ENCODE assay signal across 12 cellular contexts in genomic region chrX:11531226-11531625, GRCh38.
DNase-seq lines count a peak whose midpoint lies in the region; ATAC-seq, FAIRE-seq and TF ChIP-seq lines count a peak whose summit lies in the region.
"Had no signal": no experiment of that assay in that cellular context is flagged by ENCODE, and none has a peak within 500 bp of the region (broad histone marks: within the 10 kb centered on the region; RNA-seq: fewer than 3 reads in every experiment).

No MANE protein-coding gene starts in this region.

- no peak overlapping the region for H3K9ac ChIP-seq in keratinocyte (ENCODE audit: control insufficient read depth, extremely low read depth, insufficient read depth, low read length)

- in situ Hi-C loops in GM13977 (cut with MboI; ENCODE audit: low pct_unique_long_range_greater_than_20kb, low sequenced_read_pairs, unreplicated experiment): loop anchor here (25.0 kb wide), 2 partner anchors 381 to 394 kb away; no protein-coding TSS in a partner anchor

- H3K4me1 ChIP-seq in A549: no peaks in the 10 kb centered on the region
- no peaks in the 10 kb centered on the region for H3K4me1 ChIP-seq in keratinocyte (ENCODE audit: control insufficient read depth, extremely low read depth, insufficient read depth, low read length)

- WGBS in A549 (ENCODE audit: missing lambda C conversion rate): 0% methylated on average over 1 of the region's 1 CpG

- no peaks in the 10 kb centered on the region for H3K36me3 ChIP-seq in WERI-Rb-1
- H3K36me3 ChIP-seq in keratinocyte (ENCODE audit: control insufficient read depth in 2 of 2, extremely low read depth in 1 of 2, insufficient read depth in 2 of 2, low read length in 2 of 2): no peaks in the 10 kb centered on the region

- H3K9me1 ChIP-seq in keratinocyte (ENCODE audit: control insufficient read depth, extremely low read depth, insufficient read depth, low read length): no peaks in the 10 kb centered on the region

- TF ChIP-seq CTCF in A549 (IDR thresholded peaks at IDR 0.05) (peak; percentile 34; the same call in 1 of the 3 replicates), GM13977 (IDR thresholded peaks at IDR 0.05; ENCODE audit: extremely low read depth, insufficient read depth, missing control alignments) (peak; percentile 35), WERI-Rb-1 (IDR thresholded peaks at IDR 0.05; ENCODE audit: low read depth, low read length) (0 out of 2 replicates have a peak, but pooled peaks have one; percentile 2), keratinocyte (optimal IDR thresholded peaks at IDR 0.05 in 1 of 3, IDR thresholded peaks at IDR 0.05 in 1 of 3, conservative IDR thresholded peaks at IDR 0.05 in 1 of 3; ENCODE audit: extremely low read depth in 1 of 3, insufficient read depth in 2 of 3, low read length in 3 of 3) (peak in 2 of 3 experiments; percentile 3 to 17), glutamatergic neuron (IDR thresholded peaks at IDR 0.05; ENCODE audit: partially characterized antibody, unreplicated experiment) (no peak)
- no peak for TF ChIP-seq CTCF in CD4-positive, alpha-beta T cell (IDR thresholded peaks at IDR 0.05)

- CTCF ChIA-PET in A549 (lab: Yijun Ruan, JAX): interaction anchor here (0.7 to 2.7 kb wide), 12 partner anchors 12 to 1341 kb away, joined by 3 to 14 read pairs (median 3); no protein-coding TSS in a partner anchor
- CTCF ChIA-PET in CD4-positive, alpha-beta T cell (lab: Charles Lee): interaction anchor here (0.7 to 2.3 kb wide), 4 partner anchors 8 to 1241 kb away, joined by 3 to 10 read pairs (median 3); no protein-coding TSS in a partner anchor

- dilution Hi-C loops in keratinocyte (cut with MboI; ENCODE audit: extremely low pct_ligation_motif_present, low sequenced_read_pairs): loop anchor here (25.0 kb wide), 1 partner anchor 369 kb away; no protein-coding TSS in a partner anchor

- POLR2A ChIA-PET in A549 (lab: Yijun Ruan, JAX): no interaction called here
- POLR2A ChIA-PET in CD4-positive, alpha-beta T cell (lab: Charles Lee): interaction anchor here (0.7 kb wide), 1 partner anchor 1561 kb away, joined by 3 read pairs; no protein-coding TSS in a partner anchor

- ATAC-seq in A549 (no peak), HG02840 (IDR thresholded peaks at IDR 0.05; ENCODE audit: low FRiP score, unreplicated experiment) (no peak), HG03135 (IDR thresholded peaks at IDR 0.05; ENCODE audit: unreplicated experiment) (no peak)
- ATAC-seq in CD4-positive, alpha-beta T cell (ENCODE audit: poor library complexity): no peak
- ATAC-seq: activated CD8-positive, alpha-beta T cell treated with anti-CD3 and anti-CD28 coated beads for 36 hours had no signal

- H3K27ac ChIP-seq in A549: no peak overlapping the region
- H3K27ac ChIP-seq in WERI-Rb-1: no peak overlapping the region
- no peak overlapping the region for H3K27ac ChIP-seq in keratinocyte (ENCODE audit: control insufficient read depth, insufficient read depth, low read length)
- H3K27ac ChIP-seq in CD4-positive, alpha-beta T cell (ENCODE audit: low read depth, low read length): no peak overlapping the region

- H3K4me3 Mint-ChIP-seq in glutamatergic neuron (ENCODE audit: unreplicated experiment): no peak overlapping the region
- no peak overlapping the region for H3K4me3 Mint-ChIP-seq in CD4-positive, alpha-beta T cell
- H3K4me3 Mint-ChIP-seq: activated CD8-positive, alpha-beta T cell treated with anti-CD3 and anti-CD28 coated beads for 36 hours had no signal

- H3K27me3 Mint-ChIP-seq in glutamatergic neuron (ENCODE audit: unreplicated experiment): no peaks in the 10 kb centered on the region
- no peaks in the 10 kb centered on the region for H3K27me3 Mint-ChIP-seq in CD4-positive, alpha-beta T cell

- H3K4me1 Mint-ChIP-seq in glutamatergic neuron (ENCODE audit: low read depth, unreplicated experiment): no peaks in the 10 kb centered on the region
- H3K4me1 Mint-ChIP-seq in CD4-positive, alpha-beta T cell (ENCODE audit: low read depth): no peaks in the 10 kb centered on the region

- H3K9me3 ChIP-seq in A549 (no peaks in the 10 kb centered on the region), WERI-Rb-1 (ENCODE audit: severe bottlenecking) (no peaks in the 10 kb centered on the region), keratinocyte (ENCODE audit: control insufficient read depth, low read depth, low read length) (no peaks in the 10 kb centered on the region)
- no peaks in the 10 kb centered on the region for H3K9me3 ChIP-seq in CD4-positive, alpha-beta T cell (ENCODE audit: control insufficient read depth, low read length)

- DNase-seq in A549 (ENCODE audit: low read depth in 1 of 2, low spot score in 1 of 2) (peak in 1 of 2 experiments; percentile 1), GM13977 (ENCODE audit: low spot score) (no peak), WERI-Rb-1 (no peak), keratinocyte (ENCODE audit: low read depth, low spot score) (no peak), glutamatergic neuron (no peak)
- no peak for DNase-seq in CD4-positive, alpha-beta T cell
- DNase-seq: activated CD8-positive, alpha-beta T cell treated with anti-CD3 and anti-CD28 coated beads for 36 hours; caudate nucleus; posterior cingulate gyrus; SHP77 had no signal

- H3K4me2 ChIP-seq in A549 (no peak overlapping the region), keratinocyte (ENCODE audit: control insufficient read depth, extremely low read depth, insufficient read depth, low read depth, low read length) (no peak overlapping the region)

- no peak overlapping the region for H3K4me3 ChIP-seq in A549
- H3K4me3 ChIP-seq in WERI-Rb-1 (ENCODE audit: low read depth, low read length): no peak overlapping the region
- no peak overlapping the region for H3K4me3 ChIP-seq in keratinocyte (ENCODE audit: control insufficient read depth in 2 of 3, extremely low read depth in 1 of 3, insufficient read depth in 2 of 3, low read depth in 1 of 3, low read length in 3 of 3)

- no peaks in the 10 kb centered on the region for H3K79me2 ChIP-seq in keratinocyte (ENCODE audit: control insufficient read depth, insufficient read depth, low read length)

- TF ChIP-seq RAD21 in A549 (conservative IDR thresholded peaks at IDR 0.05 in 1 of 2, IDR thresholded peaks at IDR 0.05 in 1 of 2): peak; percentile 26 to 46; a peak in 3 of 5 replicates

- TF ChIP-seq EP300 in A549 (IDR thresholded peaks at IDR 0.05): no peak

- no peak for FAIRE-seq in A549 (lab: Jason Lieb, UNC)
- FAIRE-seq in keratinocyte (lab: Jason Lieb, UNC): no peak

- H3K27me3 ChIP-seq in WERI-Rb-1 (ENCODE audit: insufficient read depth, low read depth, severe bottlenecking) (peaks cover 31% of the 10 kb centered on the region), keratinocyte (ENCODE audit: control insufficient read depth, extremely low read depth, insufficient read depth, low read length) (no peaks in the 10 kb centered on the region)
- no peaks in the 10 kb centered on the region for H3K27me3 ChIP-seq in CD4-positive, alpha-beta T cell (ENCODE audit: control insufficient read depth, insufficient read depth, low read length)

- H3K9me3 Mint-ChIP-seq in glutamatergic neuron (ENCODE audit: unreplicated experiment): no peaks in the 10 kb centered on the region
- no peaks in the 10 kb centered on the region for H3K9me3 Mint-ChIP-seq in CD4-positive, alpha-beta T cell
- H3K9me3 Mint-ChIP-seq: activated CD8-positive, alpha-beta T cell treated with anti-CD3 and anti-CD28 coated beads for 36 hours had no signal

- no peaks in the 10 kb centered on the region for H4K20me1 ChIP-seq in keratinocyte (ENCODE audit: control insufficient read depth, extremely low read depth, insufficient read depth, low read length)

- no peak overlapping the region for H2AFZ ChIP-seq in keratinocyte (ENCODE audit: control insufficient read depth, low read length)

- TF ChIP-seq POLR2A in A549 (IDR thresholded peaks at IDR 0.05; ENCODE audit: low read length): no peak

- no peak overlapping the region for H3K27ac Mint-ChIP-seq in glutamatergic neuron (ENCODE audit: unreplicated experiment)
- H3K27ac Mint-ChIP-seq in CD4-positive, alpha-beta T cell: no peak overlapping the region
- H3K27ac Mint-ChIP-seq: activated CD8-positive, alpha-beta T cell treated with anti-CD3 and anti-CD28 coated beads for 36 hours had no signal

- intact Hi-C loops in CD4-positive, alpha-beta T cell (cut with DNase I, micrococcal nuclease): loop anchor here (5.0 to 10.0 kb wide), 4 partner anchors 374 to 1241 kb away; no protein-coding TSS in a partner anchor

- H3K36me3 Mint-ChIP-seq in glutamatergic neuron (ENCODE audit: unreplicated experiment): no peaks in the 10 kb centered on the region
- no peaks in the 10 kb centered on the region for H3K36me3 Mint-ChIP-seq in CD4-positive, alpha-beta T cell (ENCODE audit: low read depth)

TF ChIP-seq in A549, 52 proteins besides CTCF, POLR2A, EP300 and RAD21:
- TF ChIP-seq SMC3 (IDR thresholded peaks at IDR 0.05) (peak; percentile 31; the same call in 2 of the 3 replicates), HEYL (CRISPR knock-in tag; IDR thresholded peaks at IDR 0.05) (no peak), HDAC2 (IDR thresholded peaks at IDR 0.05) (no peak)

Comparison
In these comparisons a context has a peak if more than half of its experiments do, and no peak if none do; other contexts are left out.
1. CTCF ChIP-seq: peak in A549 (single experiment), GM13977 (single experiment), WERI-Rb-1 (single experiment) and keratinocyte (2 of 3); none in glutamatergic neuron (single experiment) and CD4-positive, alpha-beta T cell (single experiment).